ENCODE assay signal across 15 cellular contexts in the genomic region with DNA sequence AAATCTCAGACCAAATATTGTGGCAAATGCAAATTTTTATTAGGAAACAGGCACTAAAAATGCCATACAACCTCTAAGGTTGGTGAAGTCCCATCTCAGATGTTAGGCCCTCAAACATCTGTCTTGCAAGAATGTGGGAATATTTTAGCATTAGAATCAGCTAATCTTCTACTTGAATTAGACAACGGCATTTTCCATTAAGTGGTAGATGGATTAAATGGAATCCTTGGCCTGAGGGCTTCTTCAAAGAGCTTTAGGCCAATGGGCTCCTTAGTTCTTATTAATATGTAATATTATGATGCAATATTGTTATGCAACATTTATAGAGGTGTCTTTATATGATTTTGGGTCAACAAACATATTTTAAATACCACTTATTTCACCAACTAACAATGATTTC.
DNase-seq lines count a peak whose midpoint lies in the region; ATAC-seq and TF ChIP-seq lines count a peak whose summit lies in the region.
"Had no signal": no experiment of that assay in that cellular context is flagged by ENCODE, and none has a peak within 500 bp of the region (broad histone marks: within the 10 kb centered on the region; RNA-seq: fewer than 3 reads in every experiment).

No MANE protein-coding gene starts in this region.

- no peaks in the 10 kb centered on the region for H3F3A ChIP-seq in GM23338 (replicated peaks; ENCODE audit: low read depth)

- CTCF ChIA-PET in WTC11 (lab: Charles Lee): no interaction called here

- H3K9me3 Mint-ChIP-seq in GM23338: no peaks in the 10 kb centered on the region
- H3K9me3 Mint-ChIP-seq in WTC11: peaks cover 3% of the 10 kb centered on the region; the same call in 1 of the 2 replicates
- H3K9me3 Mint-ChIP-seq: CD8-positive, alpha-beta memory T cell had no signal

- H3K36me3 ChIP-seq in GM23338 (ENCODE audit: insufficient read depth): no peaks in the 10 kb centered on the region
- H3K36me3 ChIP-seq in HUES6 (ENCODE audit: control insufficient read depth, insufficient read depth, low read length): no peaks in the 10 kb centered on the region
- H3K36me3 ChIP-seq: BE2C had no signal

- H2AFZ ChIP-seq in GM23338: no peak overlapping the region

- H3K27ac Mint-ChIP-seq in GM23338 (peak overlapping the region; percentile 54; the same call in 1 of the 2 replicates), WTC11 (peak overlapping the region; percentile 72)
- H3K27ac Mint-ChIP-seq: CD4-positive, CD25-positive, alpha-beta regulatory T cell; CD8-positive, alpha-beta memory T cell had no signal

- H3K4me3 Mint-ChIP-seq in GM23338: no peak overlapping the region
- H3K4me3 Mint-ChIP-seq in WTC11: no peak overlapping the region
- H3K4me3 Mint-ChIP-seq: CD4-positive, CD25-positive, alpha-beta regulatory T cell; CD8-positive, alpha-beta memory T cell had no signal

- H3K36me3 Mint-ChIP-seq in GM23338 (ENCODE audit: low read depth) (no peaks in the 10 kb centered on the region), WTC11 (no peaks in the 10 kb centered on the region)
- H3K36me3 Mint-ChIP-seq: CD4-positive, CD25-positive, alpha-beta regulatory T cell; CD8-positive, alpha-beta memory T cell had no signal

- no peak overlapping the region for H3K9ac ChIP-seq in HUES6 (ENCODE audit: low read length)
- H3K9ac ChIP-seq: KMS-11 had no signal

- H3K79me2 ChIP-seq in GM23338 (replicated peaks; ENCODE audit: insufficient read depth): no peaks in the 10 kb centered on the region

- H3K9me2 ChIP-seq in GM23338 (ENCODE audit: insufficient read depth): no peaks in the 10 kb centered on the region

- DNase-seq in GM23338 (ENCODE audit: low spot score) (no peak), WTC11 (ENCODE audit: low spot score) (no peak), DMS53 (lab: John Stamatoyannopoulos, UW) (no peak), nucleus accumbens (lab: John Stamatoyannopoulos, UW) (no peak)
- DNase-seq: BE2C; C1 segment of cervical spinal cord; CD4-positive, CD25-positive, alpha-beta regulatory T cell; CD8-positive, alpha-beta memory T cell; COR-L47; DMS 273 treated with DMSO at 0.1 percent for 48 hours; GOT3; H7 had no signal

- H3K4me2 ChIP-seq in GM23338: peak overlapping the region; percentile 34
- H3K4me2 ChIP-seq: KMS-11 had no signal

- H3K27me3 Mint-ChIP-seq in GM23338 (ENCODE audit: insufficient read depth, low read depth, poor library complexity): no peaks in the 10 kb centered on the region
- no peaks in the 10 kb centered on the region for H3K27me3 Mint-ChIP-seq in WTC11 (ENCODE audit: low read depth)
- H3K27me3 Mint-ChIP-seq: CD4-positive, CD25-positive, alpha-beta regulatory T cell had no signal

- ATAC-seq in GM23338: no peak
- ATAC-seq in WTC11: no peak
- ATAC-seq in GM19023 (IDR thresholded peaks at IDR 0.05; ENCODE audit: unreplicated experiment): no peak

- no peaks in the 10 kb centered on the region for H4K20me1 ChIP-seq in GM23338 (replicated peaks; ENCODE audit: insufficient read depth)

- TF ChIP-seq CTCF in GM23338 (conservative IDR thresholded peaks at IDR 0.05; ENCODE audit: low read depth in 2 of 2) (no peak), WTC11 (IDR thresholded peaks at IDR 0.05) (no peak)

- POLR2A ChIA-PET in WTC11 (lab: Charles Lee): no interaction called here

- H3K4me1 Mint-ChIP-seq in GM23338 (peaks cover 44% of the 10 kb centered on the region), WTC11 (peaks cover 51% of the 10 kb centered on the region)
- H3K4me1 Mint-ChIP-seq: CD4-positive, CD25-positive, alpha-beta regulatory T cell; CD8-positive, alpha-beta memory T cell had no signal

- H3K27ac ChIP-seq in GM23338 (ENCODE audit: low read depth) (peak overlapping the region; percentile 29; the same call in 1 of the 2 replicates), HUES6 (ENCODE audit: low read depth, low read length) (peak overlapping the region; percentile 20; the same call in 1 of the 2 replicates)
- H3K27ac ChIP-seq: KMS-11 had no signal

- H3K9me3 ChIP-seq in HUES6 (ENCODE audit: control insufficient read depth, insufficient read depth, low read depth, low read length): no peaks in the 10 kb centered on the region
- H3K9me3 ChIP-seq: BE2C had no signal

- peaks cover 57% of the 10 kb centered on the region for H3K4me1 ChIP-seq in GM23338 (ENCODE audit: insufficient read depth)
- H3K4me1 ChIP-seq in HUES6 (ENCODE audit: control insufficient read depth, insufficient read depth, low read length): peaks cover 63% of the 10 kb centered on the region
- H3K4me1 ChIP-seq: BE2C had no signal

- H3K4me3 ChIP-seq in GM23338 (no peak overlapping the region), HUES6 (ENCODE audit: low read depth, low read length) (no peak overlapping the region)

- H3K27me3 ChIP-seq in GM23338 (ENCODE audit: insufficient read depth) (no peaks in the 10 kb centered on the region), HUES6 (ENCODE audit: control insufficient read depth, insufficient read depth, low read length) (no peaks in the 10 kb centered on the region)
- H3K27me3 ChIP-seq: BE2C had no signal

TF ChIP-seq in GM23338, 12 proteins besides CTCF, POLR2A, EP300 and RAD21:
- TF ChIP-seq JUNB (IDR thresholded peaks at IDR 0.05; ENCODE audit: unreplicated experiment): no peak
- no peak for TF ChIP-seq CREB1 (CRISPR knock-in tag; IDR thresholded peaks at IDR 0.05; ENCODE audit: low read depth)

TF ChIP-seq in WTC11, 78 proteins besides CTCF, POLR2A, EP300 and RAD21:
- TF ChIP-seq IRF2 (CRISPR knock-in tag; IDR thresholded peaks at IDR 0.05; ENCODE audit: borderline replicate concordance, low read depth): no peak
- TF ChIP-seq TEAD1 (CRISPR knock-in tag; IDR thresholded peaks at IDR 0.05): no peak
- no peak for TF ChIP-seq ZNF512 (CRISPR knock-in tag; IDR thresholded peaks at IDR 0.05; ENCODE audit: borderline replicate concordance)
- TF ChIP-seq ZMAT4 (CRISPR knock-in tag; IDR thresholded peaks at IDR 0.05): no peak
- no peak for TF ChIP-seq TEAD4 (CRISPR knock-in tag; IDR thresholded peaks at IDR 0.05)
- TF ChIP-seq NR1H2 (CRISPR knock-in tag; IDR thresholded peaks at IDR 0.05): no peak
- TF ChIP-seq, protein P1, sequence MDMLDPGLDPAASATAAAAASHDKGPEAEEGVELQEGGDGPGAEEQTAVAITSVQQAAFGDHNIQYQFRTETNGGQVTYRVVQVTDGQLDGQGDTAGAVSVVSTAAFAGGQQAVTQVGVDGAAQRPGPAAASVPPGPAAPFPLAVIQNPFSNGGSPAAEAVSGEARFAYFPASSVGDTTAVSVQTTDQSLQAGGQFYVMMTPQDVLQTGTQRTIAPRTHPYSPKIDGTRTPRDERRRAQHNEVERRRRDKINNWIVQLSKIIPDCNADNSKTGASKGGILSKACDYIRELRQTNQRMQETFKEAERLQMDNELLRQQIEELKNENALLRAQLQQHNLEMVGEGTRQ (CRISPR knock-in tag; IDR thresholded peaks at IDR 0.05): no peak
- TF ChIP-seq ERG (CRISPR knock-in tag; IDR thresholded peaks at IDR 0.05): no peak
